1 cellular context compared by ENCODE assay signal in the genomic region with DNA sequence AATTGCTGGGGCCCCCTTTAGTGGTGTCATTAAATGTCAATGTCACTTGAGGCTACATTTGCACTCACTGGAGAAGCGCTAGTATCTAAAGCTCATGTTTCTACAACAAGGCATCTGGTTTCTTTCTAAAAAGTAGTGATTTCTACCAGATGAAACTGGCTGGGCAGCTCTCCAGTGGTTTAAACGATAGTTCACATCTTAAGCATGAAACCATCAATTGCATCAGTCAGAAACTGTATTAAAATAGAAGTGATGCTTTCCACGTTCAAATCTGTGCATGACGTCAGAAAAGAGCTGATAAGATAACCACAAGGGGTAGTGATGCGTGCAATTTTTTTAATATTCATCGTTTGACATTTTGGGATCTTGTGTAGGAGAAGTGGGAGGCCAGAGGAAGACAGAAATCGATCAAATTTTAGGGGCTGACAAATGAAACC.
TF ChIP-seq lines count a peak whose summit lies in the region.

No MANE protein-coding gene starts in this region.

TF ChIP-seq in SK-N-SH treated with all-trans-retinoic acid at 6 μM for 48 hours, 23 proteins besides CTCF, POLR2A, EP300 and RAD21 (continued from another document):
- TF ChIP-seq, protein P1, sequence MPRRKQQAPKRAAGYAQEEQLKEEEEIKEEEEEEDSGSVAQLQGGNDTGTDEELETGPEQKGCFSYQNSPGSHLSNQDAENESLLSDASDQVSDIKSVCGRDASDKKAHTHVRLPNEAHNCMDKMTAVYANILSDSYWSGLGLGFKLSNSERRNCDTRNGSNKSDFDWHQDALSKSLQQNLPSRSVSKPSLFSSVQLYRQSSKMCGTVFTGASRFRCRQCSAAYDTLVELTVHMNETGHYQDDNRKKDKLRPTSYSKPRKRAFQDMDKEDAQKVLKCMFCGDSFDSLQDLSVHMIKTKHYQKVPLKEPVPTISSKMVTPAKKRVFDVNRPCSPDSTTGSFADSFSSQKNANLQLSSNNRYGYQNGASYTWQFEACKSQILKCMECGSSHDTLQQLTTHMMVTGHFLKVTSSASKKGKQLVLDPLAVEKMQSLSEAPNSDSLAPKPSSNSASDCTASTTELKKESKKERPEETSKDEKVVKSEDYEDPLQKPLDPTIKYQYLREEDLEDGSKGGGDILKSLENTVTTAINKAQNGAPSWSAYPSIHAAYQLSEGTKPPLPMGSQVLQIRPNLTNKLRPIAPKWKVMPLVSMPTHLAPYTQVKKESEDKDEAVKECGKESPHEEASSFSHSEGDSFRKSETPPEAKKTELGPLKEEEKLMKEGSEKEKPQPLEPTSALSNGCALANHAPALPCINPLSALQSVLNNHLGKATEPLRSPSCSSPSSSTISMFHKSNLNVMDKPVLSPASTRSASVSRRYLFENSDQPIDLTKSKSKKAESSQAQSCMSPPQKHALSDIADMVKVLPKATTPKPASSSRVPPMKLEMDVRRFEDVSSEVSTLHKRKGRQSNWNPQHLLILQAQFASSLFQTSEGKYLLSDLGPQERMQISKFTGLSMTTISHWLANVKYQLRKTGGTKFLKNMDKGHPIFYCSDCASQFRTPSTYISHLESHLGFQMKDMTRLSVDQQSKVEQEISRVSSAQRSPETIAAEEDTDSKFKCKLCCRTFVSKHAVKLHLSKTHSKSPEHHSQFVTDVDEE (CRISPR knock-in tag; IDR thresholded peaks at IDR 0.05), result peak; percentile 77
- TF ChIP-seq GLIS3 (CRISPR knock-in tag; IDR thresholded peaks at IDR 0.05), result no peak
- TF ChIP-seq CSDC2 (CRISPR knock-in tag; IDR thresholded peaks at IDR 0.05), result peak; percentile 55; the same call in 1 of the 2 replicates
TF ChIP-seq in SK-N-SH treated with all-trans-retinoic acid at 6 μM for 48 hours: peak in this region for 2.
